In the genomic region with DNA sequence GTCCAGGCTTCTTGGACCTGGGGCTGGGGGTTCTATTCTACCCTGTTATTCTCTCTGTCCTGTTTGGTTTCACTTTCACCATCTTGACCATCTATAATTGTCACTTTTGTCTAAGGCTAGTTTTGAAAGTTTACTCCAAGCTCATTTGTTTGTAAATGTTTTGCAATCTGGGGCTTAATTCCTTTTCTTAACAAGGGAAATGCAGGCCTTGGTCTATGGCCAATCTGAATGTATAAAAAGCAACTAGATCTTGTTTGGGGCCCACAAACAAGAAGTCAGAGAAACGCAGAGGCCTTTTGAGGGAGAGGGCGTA, we compare ENCODE assay signal across 16 cellular contexts.
DNase-seq lines count a peak whose midpoint lies in the region; ATAC-seq and TF ChIP-seq lines count a peak whose summit lies in the region.
"Had no signal": no experiment of that assay in that cellular context is flagged by ENCODE, and none has a peak within 500 bp of the region (broad histone marks: within the 10 kb centered on the region; RNA-seq: fewer than 3 reads in every experiment).

No MANE protein-coding gene starts in this region.

- H3K27me3 ChIP-seq in IMR-90 (ENCODE audit: control insufficient read depth, insufficient read depth, low read length) (no peaks in the 10 kb centered on the region), SJSA1 (replicated peaks) (no peaks in the 10 kb centered on the region), fibroblast of lung (ENCODE audit: control insufficient read depth, insufficient read depth, low read length) (no peaks in the 10 kb centered on the region), spleen (replicated peaks in 1 of 7) (no peaks in the 10 kb centered on the region), WERI-Rb-1 (ENCODE audit: insufficient read depth, low read depth, severe bottlenecking) (no peaks in the 10 kb centered on the region)
- H3K27me3 ChIP-seq: ovary, tibial artery had no signal

- no TSS peak for BruUV-seq in IMR-90 (replicated peaks; lab: Mats Ljungman, UMichigan)

- no peaks in the 10 kb centered on the region for H3K79me1 ChIP-seq in IMR-90 (ENCODE audit: low read depth in 1 of 2, low read length in 2 of 2)

- H3K27ac ChIP-seq in IMR-90 (ENCODE audit: insufficient read depth, low read length) (peak overlapping the region; percentile 59; the same call in 1 of the 2 replicates), SJSA1 (peak overlapping the region; percentile 63), fibroblast of lung (ENCODE audit: insufficient read depth, low read length) (no peak overlapping the region), spleen (peak overlapping the region in 6 of 8 donors; percentile 9 to 36 (median 20)), WERI-Rb-1 (no peak overlapping the region)
- H3K27ac ChIP-seq: epithelial cell of prostate, ovary, tibial artery had no signal

- no peaks in the 10 kb centered on the region for H3K79me2 ChIP-seq in fibroblast of lung (ENCODE audit: control insufficient read depth, insufficient read depth, low read length)

- H3K14ac ChIP-seq in IMR-90 (replicated peaks; ENCODE audit: low read depth, low read length), result no peak overlapping the region; the same call in 1 of the 2 replicates

- TF ChIP-seq RAD21 in IMR-90 (IDR thresholded peaks at IDR 0.05; ENCODE audit: low read length), result no peak

- H3K4me3 ChIP-seq in IMR-90 (ENCODE audit: insufficient read depth, low read depth, low read length), result no peak overlapping the region
- H3K4me3 ChIP-seq in SJSA1, result peak overlapping the region; percentile 23
- peak overlapping the region in 1 of 4 experiments; percentile 24 for H3K4me3 ChIP-seq in fibroblast of lung (replicated peaks in 1 of 4; ENCODE audit: control extremely low read depth in 1 of 4, insufficient read depth in 1 of 4, low read depth in 3 of 4, low read length in 4 of 4)
- H3K4me3 ChIP-seq in spleen, result peak overlapping the region in 1 of 8 donors; percentile 31
- H3K4me3 ChIP-seq in WERI-Rb-1 (ENCODE audit: low read depth, low read length), result no peak overlapping the region
- H3K4me3 ChIP-seq: ovary, tibial artery had no signal

- POLR2A ChIA-PET in IMR-90 (lab: Charles Lee; ENCODE audit: unreplicated experiment), result no interaction called here

- peak overlapping the region; percentile 66 for H2BK5ac ChIP-seq in IMR-90 (ENCODE audit: low read depth, low read length, poor library complexity, severe bottlenecking)

- no peaks in the 10 kb centered on the region for H3K27me3 Mint-ChIP-seq in activated T-helper 17 cell treated with anti-CD3 and anti-CD28 coated beads, Interleukin-2, amount 50 U/mL, for 72 hours

- H3K27ac Mint-ChIP-seq in activated T-helper 17 cell treated with anti-CD3 and anti-CD28 coated beads, Interleukin-2, amount 50 U/mL, for 72 hours, result no peak overlapping the region

- H3K36me3 ChIP-seq in IMR-90 (ENCODE audit: control insufficient read depth, insufficient read depth, low read length) (no peaks in the 10 kb centered on the region), SJSA1 (no peaks in the 10 kb centered on the region), fibroblast of lung (ENCODE audit: control insufficient read depth, insufficient read depth, low read length) (no peaks in the 10 kb centered on the region), spleen (no peaks in the 10 kb centered on the region), WERI-Rb-1 (no peaks in the 10 kb centered on the region)
- H3K36me3 ChIP-seq: ovary, tibial artery had no signal

- H3K9me3 ChIP-seq in IMR-90 (ENCODE audit: control insufficient read depth, insufficient read depth, low read length) (no peaks in the 10 kb centered on the region), SJSA1 (replicated peaks) (no peaks in the 10 kb centered on the region), fibroblast of lung (ENCODE audit: control insufficient read depth, insufficient read depth, low read depth, low read length) (no peaks in the 10 kb centered on the region), spleen (no peaks in the 10 kb centered on the region), WERI-Rb-1 (ENCODE audit: severe bottlenecking) (no peaks in the 10 kb centered on the region)
- H3K9me3 ChIP-seq: ovary, tibial artery had no signal

- no peaks in the 10 kb centered on the region for H3K9me3 Mint-ChIP-seq in activated T-helper 17 cell treated with anti-CD3 and anti-CD28 coated beads, Interleukin-2, amount 50 U/mL, for 72 hours

- no CpG with 5 or more reads among the region's 2 CpGs for WGBS in IMR-90 (ENCODE audit: extremely low coverage in 2 of 2, insufficient read length in 1 of 2), 2 experiments
- 74 to 84% (median 80%) methylated on average over 2 of the region's 2 CpGs for WGBS in spleen, 5 donors

- no peaks in the 10 kb centered on the region for H4K20me1 ChIP-seq in IMR-90 (ENCODE audit: insufficient read depth, low read length)
- no peaks in the 10 kb centered on the region for H4K20me1 ChIP-seq in fibroblast of lung (ENCODE audit: control insufficient read depth, extremely low read depth, insufficient read depth, low read length)

- H4K91ac ChIP-seq in IMR-90 (ENCODE audit: insufficient read depth, low read depth, low read length), result peak overlapping the region; percentile 88

- in situ Hi-C loops in IMR-90 (cut with MboI; ENCODE audit: low sequenced_read_pairs), result loop anchor here (10.0 kb wide), 2 partner anchors 736 to 816 kb away; no protein-coding TSS in a partner anchor

- H3K23ac ChIP-seq in IMR-90 (ENCODE audit: low read depth, low read length), result peak overlapping the region; percentile 69; the same call in 1 of the 2 replicates

- H2BK15ac ChIP-seq in IMR-90 (ENCODE audit: low read depth, low read length), result peak overlapping the region; percentile 67; the same call in 2 of the 3 replicates

- H4K5ac ChIP-seq in IMR-90 (ENCODE audit: low read depth, low read length), result peak overlapping the region; percentile 66; the same call in 1 of the 2 replicates

- DNase-seq in IMR-90 (peak; percentile 38), SJSA1 (ENCODE audit: low read depth in 1 of 2, low spot score in 2 of 2) (peak in 1 of 2 experiments; percentile 56), fibroblast of lung (ENCODE audit: low read depth in 2 of 2) (peak in 1 of 2 donors; percentile 74), spleen (no peak), WERI-Rb-1 (no peak)
- no peak for DNase-seq in activated CD4-positive, alpha-beta T cell treated with anti-CD3 and anti-CD28 coated beads, Interleukin-2, amount 50 U/mL, for 48 hours
- DNase-seq: activated CD4-positive, CD25-positive, alpha-beta regulatory T cell; NCI-H2029; NCI-H526; ovary; T-helper 1 cell; tibial artery had no signal

- peaks cover 22% of the 10 kb centered on the region for H3K4me1 Mint-ChIP-seq in activated T-helper 17 cell treated with anti-CD3 and anti-CD28 coated beads, Interleukin-2, amount 50 U/mL, for 72 hours

- ATAC-seq in IMR-90 (ENCODE audit: low read depth), result no peak
- ATAC-seq in HG03159 (IDR thresholded peaks at IDR 0.05; ENCODE audit: unreplicated experiment), result no peak
- ATAC-seq in activated T-helper 17 cell treated with anti-CD3 and anti-CD28 coated beads, Interleukin-2, amount 50 U/mL, for 72 hours (replicated peaks), result no peak
- ATAC-seq: HCT116 had no signal

- TF ChIP-seq POLR2A in IMR-90 (IDR thresholded peaks at IDR 0.05; ENCODE audit: low read depth, low read length) (no peak), spleen (IDR thresholded peaks at IDR 0.05) (no peak)

- H3K4me1 ChIP-seq in IMR-90 (ENCODE audit: control insufficient read depth, insufficient read depth, low read length), result peaks cover 10% of the 10 kb centered on the region
- peaks cover 31% of the 10 kb centered on the region for H3K4me1 ChIP-seq in SJSA1 (replicated peaks)
- peaks cover 4% of the 10 kb centered on the region for H3K4me1 ChIP-seq in fibroblast of lung (ENCODE audit: control insufficient read depth, extremely low read depth, insufficient read depth, low read length)
- H3K4me1 ChIP-seq in spleen, result peaks cover 3 to 27% (median 9%) of the 10 kb centered on the region in 6 donors

- H2BK120ac ChIP-seq in IMR-90 (ENCODE audit: low read depth, low read length), result peak overlapping the region; percentile 93

- intact Hi-C loops in IMR-90 (cut with micrococcal nuclease) (loop anchor here (5.0 to 10.0 kb wide), 3 partner anchors 118 to 956 kb away; no protein-coding TSS in a partner anchor), spleen (cut with DNase I; ENCODE audit: low total_unique reads) (loop anchor here (10.0 kb wide), 2 partner anchors 736 to 806 kb away; no protein-coding TSS in a partner anchor)

- H3K4me3 Mint-ChIP-seq in activated T-helper 17 cell treated with anti-CD3 and anti-CD28 coated beads, Interleukin-2, amount 50 U/mL, for 72 hours, result no peak overlapping the region

- H3K18ac ChIP-seq in IMR-90 (ENCODE audit: low read depth, low read length), result peak overlapping the region; percentile 86

- dilution Hi-C loops in IMR-90 (cut with HindIII; ENCODE audit: low sequenced_read_pairs, unreplicated experiment), result no loop called here

- peak overlapping the region; percentile 73 for H2AFZ ChIP-seq in IMR-90 (replicated peaks; ENCODE audit: low read length, poor library complexity)
- peak overlapping the region; percentile 62 for H2AFZ ChIP-seq in fibroblast of lung (ENCODE audit: low read length)

- H3K9me1 ChIP-seq in IMR-90 (ENCODE audit: insufficient read depth, low read length), result peaks cover 4% of the 10 kb centered on the region; the same call in 1 of the 2 replicates

- CTCF ChIA-PET in IMR-90 (lab: Yijun Ruan, JAX), result interaction anchor here (0.7 to 0.9 kb wide), 2 partner anchors 10 to 21 kb away, joined by 3 read pairs; no protein-coding TSS in a partner anchor

- peak overlapping the region; percentile 13 to 58; a peak in 3 of 4 replicates for H4K8ac ChIP-seq in IMR-90 (ENCODE audit: low read depth in 2 of 2, low read length in 2 of 2)

- peak overlapping the region; percentile 90 for H2BK20ac ChIP-seq in IMR-90 (ENCODE audit: low read depth, low read length)

- H2AK5ac ChIP-seq in IMR-90 (ENCODE audit: low read depth, low read length), result no peak overlapping the region

- TF ChIP-seq CTCF in IMR-90 (conservative IDR thresholded peaks at IDR 0.05; ENCODE audit: low read depth, low read length) (no peak), fibroblast of lung (conservative IDR thresholded peaks at IDR 0.05 in 1 of 2, IDR thresholded peaks at IDR 0.05 in 1 of 2; ENCODE audit: low read depth in 1 of 2, low read length in 2 of 2) (no peak), spleen (IDR thresholded peaks at IDR 0.05 in 8 of 11, conservative IDR thresholded peaks at IDR 0.05 in 3 of 11) (no peak), WERI-Rb-1 (IDR thresholded peaks at IDR 0.05; ENCODE audit: low read depth, low read length) (no peak)

- peak overlapping the region; percentile 80 for H3K4me2 ChIP-seq in IMR-90 (ENCODE audit: low read depth, low read length)
- H3K4me2 ChIP-seq in fibroblast of lung (ENCODE audit: extremely low read depth, insufficient read depth, low read length), result peak overlapping the region; percentile 68

- no peaks in the 10 kb centered on the region for H3K36me3 Mint-ChIP-seq in activated T-helper 17 cell treated with anti-CD3 and anti-CD28 coated beads, Interleukin-2, amount 50 U/mL, for 72 hours (ENCODE audit: low read depth)

- peak overlapping the region; percentile 22; the same call in 1 of the 2 replicates for H3K9ac ChIP-seq in IMR-90 (ENCODE audit: low read depth, low read length)
- no peak overlapping the region for H3K9ac ChIP-seq in fibroblast of lung (ENCODE audit: insufficient read depth, low read length)

- 0 out of 2 replicates have a peak overlapping the region, but pooled peaks have one; percentile 24 for H3K56ac ChIP-seq in IMR-90 (ENCODE audit: extremely low read depth, insufficient read depth, low read length)

- peak overlapping the region; percentile 73 for H3K4ac ChIP-seq in IMR-90 (ENCODE audit: low read depth, low read length)

- no peak overlapping the region for H2AK9ac ChIP-seq in IMR-90 (replicated peaks; ENCODE audit: low read depth, low read length, poor library complexity)

Comparison
In these comparisons a context has a peak if more than half of its experiments do, and no peak if none do; other contexts are left out.
1. H3K27ac ChIP-seq: peak in IMR-90 (single experiment), SJSA1 (single experiment) and spleen (6 of 8); none in fibroblast of lung (single experiment) and WERI-Rb-1 (single experiment).